1 cellular context compared by ENCODE assay signal in the genomic region with DNA sequence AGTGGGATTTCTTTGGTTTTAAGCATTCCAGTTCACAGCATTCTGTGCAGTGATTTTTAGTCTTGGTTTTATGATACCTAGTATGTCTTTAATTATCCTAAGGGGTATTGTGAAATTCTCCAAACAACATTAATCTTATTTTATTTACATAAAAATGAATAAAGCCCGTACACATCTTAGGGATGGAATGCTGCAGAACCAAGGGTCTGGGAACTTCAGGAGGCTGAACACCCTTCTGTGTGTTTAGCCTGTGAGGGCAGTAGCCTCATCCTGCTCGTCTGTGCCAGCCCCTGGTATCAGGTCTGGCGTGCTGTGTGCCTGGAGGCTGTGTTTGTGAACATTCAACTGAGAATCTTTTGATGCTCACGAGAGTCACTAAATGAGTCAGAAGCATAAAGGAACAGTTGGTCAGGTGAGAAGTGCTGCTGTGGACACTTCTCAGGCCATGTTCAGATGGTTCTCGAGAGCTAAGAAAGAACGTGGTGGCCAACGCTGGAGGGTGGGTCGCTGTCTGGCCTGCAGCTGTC.
A peak's percentile ranks its signal among the peaks of the same experiment; 100 is the strongest.
TF ChIP-seq lines count a peak whose summit lies in the region.

No MANE protein-coding gene starts in this region.

TF ChIP-seq in HepG2, 621 proteins besides CTCF, POLR2A, EP300 and RAD21:
- TF ChIP-seq MTF2 (CRISPR knock-in tag; IDR thresholded peaks at IDR 0.05; ENCODE audit: borderline replicate concordance) = no peak
- TF ChIP-seq, protein P1, sequence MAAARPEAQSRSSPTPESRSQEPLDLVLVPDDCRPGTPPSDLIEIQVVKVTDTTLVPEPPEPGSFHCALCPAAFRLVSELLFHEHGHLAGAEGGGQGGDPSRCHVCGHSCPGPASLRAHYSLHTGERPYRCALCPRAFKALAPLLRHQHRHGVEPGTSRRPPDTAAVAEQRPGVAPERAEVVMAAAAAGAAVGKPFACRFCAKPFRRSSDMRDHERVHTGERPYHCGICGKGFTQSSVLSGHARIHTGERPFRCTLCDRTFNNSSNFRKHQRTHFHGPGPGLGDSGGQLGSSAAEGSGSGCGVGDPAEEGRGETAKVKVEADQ (CRISPR knock-in tag; IDR thresholded peaks at IDR 0.05; ENCODE audit: borderline replicate concordance) = no peak
- TF ChIP-seq, protein P2, sequence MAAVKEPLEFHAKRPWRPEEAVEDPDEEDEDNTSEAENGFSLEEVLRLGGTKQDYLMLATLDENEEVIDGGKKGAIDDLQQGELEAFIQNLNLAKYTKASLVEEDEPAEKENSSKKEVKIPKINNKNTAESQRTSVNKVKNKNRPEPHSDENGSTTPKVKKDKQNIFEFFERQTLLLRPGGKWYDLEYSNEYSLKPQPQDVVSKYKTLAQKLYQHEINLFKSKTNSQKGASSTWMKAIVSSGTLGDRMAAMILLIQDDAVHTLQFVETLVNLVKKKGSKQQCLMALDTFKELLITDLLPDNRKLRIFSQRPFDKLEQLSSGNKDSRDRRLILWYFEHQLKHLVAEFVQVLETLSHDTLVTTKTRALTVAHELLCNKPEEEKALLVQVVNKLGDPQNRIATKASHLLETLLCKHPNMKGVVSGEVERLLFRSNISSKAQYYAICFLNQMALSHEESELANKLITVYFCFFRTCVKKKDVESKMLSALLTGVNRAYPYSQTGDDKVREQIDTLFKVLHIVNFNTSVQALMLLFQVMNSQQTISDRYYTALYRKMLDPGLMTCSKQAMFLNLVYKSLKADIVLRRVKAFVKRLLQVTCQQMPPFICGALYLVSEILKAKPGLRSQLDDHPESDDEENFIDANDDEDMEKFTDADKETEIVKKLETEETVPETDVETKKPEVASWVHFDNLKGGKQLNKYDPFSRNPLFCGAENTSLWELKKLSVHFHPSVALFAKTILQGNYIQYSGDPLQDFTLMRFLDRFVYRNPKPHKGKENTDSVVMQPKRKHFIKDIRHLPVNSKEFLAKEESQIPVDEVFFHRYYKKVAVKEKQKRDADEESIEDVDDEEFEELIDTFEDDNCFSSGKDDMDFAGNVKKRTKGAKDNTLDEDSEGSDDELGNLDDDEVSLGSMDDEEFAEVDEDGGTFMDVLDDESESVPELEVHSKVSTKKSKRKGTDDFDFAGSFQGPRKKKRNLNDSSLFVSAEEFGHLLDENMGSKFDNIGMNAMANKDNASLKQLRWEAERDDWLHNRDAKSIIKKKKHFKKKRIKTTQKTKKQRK (IDR thresholded peaks at IDR 0.05; ENCODE audit: low read length) = no peak
- TF ChIP-seq, protein P3, sequence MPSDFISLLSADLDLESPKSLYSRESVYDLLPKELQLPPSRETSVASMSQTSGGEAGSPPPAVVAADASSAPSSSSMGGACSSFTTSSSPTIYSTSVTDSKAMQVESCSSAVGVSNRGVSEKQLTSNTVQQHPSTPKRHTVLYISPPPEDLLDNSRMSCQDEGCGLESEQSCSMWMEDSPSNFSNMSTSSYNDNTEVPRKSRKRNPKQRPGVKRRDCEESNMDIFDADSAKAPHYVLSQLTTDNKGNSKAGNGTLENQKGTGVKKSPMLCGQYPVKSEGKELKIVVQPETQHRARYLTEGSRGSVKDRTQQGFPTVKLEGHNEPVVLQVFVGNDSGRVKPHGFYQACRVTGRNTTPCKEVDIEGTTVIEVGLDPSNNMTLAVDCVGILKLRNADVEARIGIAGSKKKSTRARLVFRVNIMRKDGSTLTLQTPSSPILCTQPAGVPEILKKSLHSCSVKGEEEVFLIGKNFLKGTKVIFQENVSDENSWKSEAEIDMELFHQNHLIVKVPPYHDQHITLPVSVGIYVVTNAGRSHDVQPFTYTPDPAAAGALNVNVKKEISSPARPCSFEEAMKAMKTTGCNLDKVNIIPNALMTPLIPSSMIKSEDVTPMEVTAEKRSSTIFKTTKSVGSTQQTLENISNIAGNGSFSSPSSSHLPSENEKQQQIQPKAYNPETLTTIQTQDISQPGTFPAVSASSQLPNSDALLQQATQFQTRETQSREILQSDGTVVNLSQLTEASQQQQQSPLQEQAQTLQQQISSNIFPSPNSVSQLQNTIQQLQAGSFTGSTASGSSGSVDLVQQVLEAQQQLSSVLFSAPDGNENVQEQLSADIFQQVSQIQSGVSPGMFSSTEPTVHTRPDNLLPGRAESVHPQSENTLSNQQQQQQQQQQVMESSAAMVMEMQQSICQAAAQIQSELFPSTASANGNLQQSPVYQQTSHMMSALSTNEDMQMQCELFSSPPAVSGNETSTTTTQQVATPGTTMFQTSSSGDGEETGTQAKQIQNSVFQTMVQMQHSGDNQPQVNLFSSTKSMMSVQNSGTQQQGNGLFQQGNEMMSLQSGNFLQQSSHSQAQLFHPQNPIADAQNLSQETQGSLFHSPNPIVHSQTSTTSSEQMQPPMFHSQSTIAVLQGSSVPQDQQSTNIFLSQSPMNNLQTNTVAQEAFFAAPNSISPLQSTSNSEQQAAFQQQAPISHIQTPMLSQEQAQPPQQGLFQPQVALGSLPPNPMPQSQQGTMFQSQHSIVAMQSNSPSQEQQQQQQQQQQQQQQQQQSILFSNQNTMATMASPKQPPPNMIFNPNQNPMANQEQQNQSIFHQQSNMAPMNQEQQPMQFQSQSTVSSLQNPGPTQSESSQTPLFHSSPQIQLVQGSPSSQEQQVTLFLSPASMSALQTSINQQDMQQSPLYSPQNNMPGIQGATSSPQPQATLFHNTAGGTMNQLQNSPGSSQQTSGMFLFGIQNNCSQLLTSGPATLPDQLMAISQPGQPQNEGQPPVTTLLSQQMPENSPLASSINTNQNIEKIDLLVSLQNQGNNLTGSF (CRISPR knock-in tag; IDR thresholded peaks at IDR 0.05) = no peak
- TF ChIP-seq SIN3A (IDR thresholded peaks at IDR 0.05; ENCODE audit: borderline replicate concordance, low read depth, low read length) = 0 out of 2 replicates have a peak, but pooled peaks have one; percentile 40
- no peak for TF ChIP-seq ZFP36L1 (CRISPR knock-in tag; IDR thresholded peaks at IDR 0.05)
- TF ChIP-seq, protein P4, sequence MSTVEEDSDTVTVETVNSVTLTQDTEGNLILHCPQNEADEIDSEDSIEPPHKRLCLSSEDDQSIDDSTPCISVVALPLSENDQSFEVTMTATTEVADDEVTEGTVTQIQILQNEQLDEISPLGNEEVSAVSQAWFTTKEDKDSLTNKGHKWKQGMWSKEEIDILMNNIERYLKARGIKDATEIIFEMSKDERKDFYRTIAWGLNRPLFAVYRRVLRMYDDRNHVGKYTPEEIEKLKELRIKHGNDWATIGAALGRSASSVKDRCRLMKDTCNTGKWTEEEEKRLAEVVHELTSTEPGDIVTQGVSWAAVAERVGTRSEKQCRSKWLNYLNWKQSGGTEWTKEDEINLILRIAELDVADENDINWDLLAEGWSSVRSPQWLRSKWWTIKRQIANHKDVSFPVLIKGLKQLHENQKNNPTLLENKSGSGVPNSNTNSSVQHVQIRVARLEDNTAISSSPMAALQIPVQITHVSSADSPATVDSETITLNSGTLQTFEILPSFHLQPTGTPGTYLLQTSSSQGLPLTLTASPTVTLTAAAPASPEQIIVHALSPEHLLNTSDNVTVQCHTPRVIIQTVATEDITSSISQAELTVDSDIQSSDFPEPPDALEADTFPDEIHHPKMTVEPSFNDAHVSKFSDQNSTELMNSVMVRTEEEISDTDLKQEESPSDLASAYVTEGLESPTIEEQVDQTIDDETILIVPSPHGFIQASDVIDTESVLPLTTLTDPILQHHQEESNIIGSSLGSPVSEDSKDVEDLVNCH (CRISPR knock-in tag; IDR thresholded peaks at IDR 0.05) = no peak
- TF ChIP-seq POLR2AphosphoS2 (IDR thresholded peaks at IDR 0.05; ENCODE audit: low read depth, low read length) = no peak
- TF ChIP-seq MLLT10 (CRISPR knock-in tag; IDR thresholded peaks at IDR 0.05) = no peak
- TF ChIP-seq, protein P5, sequence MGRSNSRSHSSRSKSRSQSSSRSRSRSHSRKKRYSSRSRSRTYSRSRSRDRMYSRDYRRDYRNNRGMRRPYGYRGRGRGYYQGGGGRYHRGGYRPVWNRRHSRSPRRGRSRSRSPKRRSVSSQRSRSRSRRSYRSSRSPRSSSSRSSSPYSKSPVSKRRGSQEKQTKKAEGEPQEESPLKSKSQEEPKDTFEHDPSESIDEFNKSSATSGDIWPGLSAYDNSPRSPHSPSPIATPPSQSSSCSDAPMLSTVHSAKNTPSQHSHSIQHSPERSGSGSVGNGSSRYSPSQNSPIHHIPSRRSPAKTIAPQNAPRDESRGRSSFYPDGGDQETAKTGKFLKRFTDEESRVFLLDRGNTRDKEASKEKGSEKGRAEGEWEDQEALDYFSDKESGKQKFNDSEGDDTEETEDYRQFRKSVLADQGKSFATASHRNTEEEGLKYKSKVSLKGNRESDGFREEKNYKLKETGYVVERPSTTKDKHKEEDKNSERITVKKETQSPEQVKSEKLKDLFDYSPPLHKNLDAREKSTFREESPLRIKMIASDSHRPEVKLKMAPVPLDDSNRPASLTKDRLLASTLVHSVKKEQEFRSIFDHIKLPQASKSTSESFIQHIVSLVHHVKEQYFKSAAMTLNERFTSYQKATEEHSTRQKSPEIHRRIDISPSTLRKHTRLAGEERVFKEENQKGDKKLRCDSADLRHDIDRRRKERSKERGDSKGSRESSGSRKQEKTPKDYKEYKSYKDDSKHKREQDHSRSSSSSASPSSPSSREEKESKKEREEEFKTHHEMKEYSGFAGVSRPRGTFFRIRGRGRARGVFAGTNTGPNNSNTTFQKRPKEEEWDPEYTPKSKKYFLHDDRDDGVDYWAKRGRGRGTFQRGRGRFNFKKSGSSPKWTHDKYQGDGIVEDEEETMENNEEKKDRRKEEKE (IDR thresholded peaks at IDR 0.05) = no peak
- no peak for TF ChIP-seq GPN1 (CRISPR knock-in tag; IDR thresholded peaks at IDR 0.05; ENCODE audit: borderline replicate concordance)
- TF ChIP-seq ZMYM4 (CRISPR knock-in tag; IDR thresholded peaks at IDR 0.05) = no peak
- peak; percentile 9 for TF ChIP-seq RBM22 (optimal IDR thresholded peaks at IDR 0.05; ENCODE audit: low read length)
- TF ChIP-seq, protein P6, sequence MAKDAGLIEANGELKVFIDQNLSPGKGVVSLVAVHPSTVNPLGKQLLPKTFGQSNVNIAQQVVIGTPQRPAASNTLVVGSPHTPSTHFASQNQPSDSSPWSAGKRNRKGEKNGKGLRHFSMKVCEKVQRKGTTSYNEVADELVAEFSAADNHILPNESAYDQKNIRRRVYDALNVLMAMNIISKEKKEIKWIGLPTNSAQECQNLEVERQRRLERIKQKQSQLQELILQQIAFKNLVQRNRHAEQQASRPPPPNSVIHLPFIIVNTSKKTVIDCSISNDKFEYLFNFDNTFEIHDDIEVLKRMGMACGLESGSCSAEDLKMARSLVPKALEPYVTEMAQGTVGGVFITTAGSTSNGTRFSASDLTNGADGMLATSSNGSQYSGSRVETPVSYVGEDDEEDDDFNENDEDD (CRISPR knock-in tag; IDR thresholded peaks at IDR 0.05; ENCODE audit: borderline replicate concordance) = no peak
- TF ChIP-seq, protein P7, sequence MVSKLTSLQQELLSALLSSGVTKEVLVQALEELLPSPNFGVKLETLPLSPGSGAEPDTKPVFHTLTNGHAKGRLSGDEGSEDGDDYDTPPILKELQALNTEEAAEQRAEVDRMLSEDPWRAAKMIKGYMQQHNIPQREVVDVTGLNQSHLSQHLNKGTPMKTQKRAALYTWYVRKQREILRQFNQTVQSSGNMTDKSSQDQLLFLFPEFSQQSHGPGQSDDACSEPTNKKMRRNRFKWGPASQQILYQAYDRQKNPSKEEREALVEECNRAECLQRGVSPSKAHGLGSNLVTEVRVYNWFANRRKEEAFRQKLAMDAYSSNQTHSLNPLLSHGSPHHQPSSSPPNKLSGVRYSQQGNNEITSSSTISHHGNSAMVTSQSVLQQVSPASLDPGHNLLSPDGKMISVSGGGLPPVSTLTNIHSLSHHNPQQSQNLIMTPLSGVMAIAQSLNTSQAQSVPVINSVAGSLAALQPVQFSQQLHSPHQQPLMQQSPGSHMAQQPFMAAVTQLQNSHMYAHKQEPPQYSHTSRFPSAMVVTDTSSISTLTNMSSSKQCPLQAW (CRISPR knock-in tag; IDR thresholded peaks at IDR 0.05) = no peak
- no peak for TF ChIP-seq SRSF9 (IDR thresholded peaks at IDR 0.05; ENCODE audit: borderline replicate concordance, insufficient read depth, low read depth, low read length, poor library complexity, severe bottlenecking)
- TF ChIP-seq, protein P8, sequence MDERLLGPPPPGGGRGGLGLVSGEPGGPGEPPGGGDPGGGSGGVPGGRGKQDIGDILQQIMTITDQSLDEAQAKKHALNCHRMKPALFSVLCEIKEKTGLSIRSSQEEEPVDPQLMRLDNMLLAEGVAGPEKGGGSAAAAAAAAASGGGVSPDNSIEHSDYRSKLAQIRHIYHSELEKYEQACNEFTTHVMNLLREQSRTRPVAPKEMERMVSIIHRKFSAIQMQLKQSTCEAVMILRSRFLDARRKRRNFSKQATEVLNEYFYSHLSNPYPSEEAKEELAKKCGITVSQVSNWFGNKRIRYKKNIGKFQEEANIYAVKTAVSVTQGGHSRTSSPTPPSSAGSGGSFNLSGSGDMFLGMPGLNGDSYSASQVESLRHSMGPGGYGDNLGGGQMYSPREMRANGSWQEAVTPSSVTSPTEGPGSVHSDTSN (CRISPR knock-in tag; IDR thresholded peaks at IDR 0.05) = no peak
TF ChIP-seq in HepG2: peak in this region for 2.
